9 cellular contexts compared by ENCODE assay signal in the genomic region with DNA sequence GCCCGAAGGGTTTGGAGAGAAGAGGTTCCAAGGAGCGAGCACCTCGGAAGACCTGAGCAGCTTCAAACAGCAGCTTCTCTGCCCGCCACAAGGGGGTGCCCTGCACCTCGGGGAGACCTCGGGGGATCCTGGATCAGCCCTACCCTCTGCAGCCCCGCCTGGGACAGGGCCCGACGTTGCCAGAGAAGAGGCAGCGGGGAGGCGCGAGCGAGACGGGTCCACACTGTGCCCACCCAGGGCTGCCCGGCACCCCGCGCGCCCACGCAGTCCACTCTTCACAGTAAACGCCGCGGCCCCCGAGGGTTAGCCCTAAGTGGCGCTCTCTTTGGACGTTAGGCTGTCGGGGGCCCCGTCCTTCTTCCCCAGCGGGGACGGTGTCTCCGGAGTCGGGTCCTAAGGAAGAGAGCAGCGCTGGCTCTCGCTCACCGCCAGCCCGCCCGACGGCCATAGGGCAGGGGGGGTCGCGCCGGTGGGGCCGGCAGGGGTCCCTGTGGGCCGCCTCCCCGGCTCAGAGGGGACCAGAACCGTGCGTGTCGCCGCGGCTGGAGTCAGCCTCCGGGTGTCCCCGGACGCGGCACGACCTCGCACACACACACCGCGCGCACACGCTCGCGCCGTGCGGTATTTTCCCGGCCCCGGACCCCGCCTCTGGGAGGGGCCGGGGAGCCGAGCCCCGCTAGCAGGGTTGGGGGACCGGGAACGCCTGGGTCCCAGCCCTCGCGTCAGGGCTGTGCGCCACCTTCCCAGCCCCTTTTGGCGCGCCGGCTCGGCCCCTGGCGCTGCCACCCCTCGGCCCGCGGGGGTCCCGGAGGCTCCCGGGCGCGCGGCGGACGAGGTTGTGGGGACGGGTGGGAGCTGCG. TPM values are rescaled to one million over a fixed set of nuclear protein-coding genes. Genes with fewer than 3 reads are reported as not detected.
DNase-seq lines count a peak whose midpoint lies in the region; ATAC-seq and TF ChIP-seq lines count a peak whose summit lies in the region.
"Had no signal": no experiment of that assay in that cellular context is flagged by ENCODE, and none has a peak within 500 bp of the region (broad histone marks: within the 10 kb centered on the region; RNA-seq: fewer than 3 reads in every experiment).

No MANE protein-coding gene starts in this region.

- H3K9ac ChIP-seq in HUES64 (ENCODE audit: low read depth, low read length), result no peak overlapping the region
- H3K9ac ChIP-seq in trophoblast cell (ENCODE audit: low read length), result no peak overlapping the region

- 2% methylated on average over 90 of the region's 90 CpGs for WGBS in HUES64
- WGBS in trophoblast cell (ENCODE audit: extremely low coverage, insufficient coverage, insufficient read length), result no CpG with 5 or more reads among the region's 90 CpGs

- H3K27me3 ChIP-seq in HUES64 (ENCODE audit: insufficient read depth, low read length) (peaks cover 88% of the 10 kb centered on the region), RWPE2 (ENCODE audit: insufficient read depth, poor library complexity, severe bottlenecking) (peaks cover 84% of the 10 kb centered on the region), trophoblast cell (ENCODE audit: insufficient read depth, low read length) (peaks cover 59% of the 10 kb centered on the region), upper lobe of right lung (peaks cover 81% of the 10 kb centered on the region)

- no peak overlapping the region for H2BK12ac ChIP-seq in trophoblast cell (ENCODE audit: low read length)

- H4K12ac ChIP-seq in trophoblast cell (ENCODE audit: low read depth, low read length), result no peak overlapping the region

- no peak overlapping the region for H2AFZ ChIP-seq in trophoblast cell (ENCODE audit: insufficient read depth, low read length, poor library complexity)

- H3K36me3 ChIP-seq in HUES64 (ENCODE audit: insufficient read depth, low read length) (no peaks in the 10 kb centered on the region), RWPE2 (ENCODE audit: low read depth) (no peaks in the 10 kb centered on the region), trophoblast cell (ENCODE audit: control insufficient read depth in 1 of 2, insufficient read depth in 2 of 2, low read length in 2 of 2) (no peaks in the 10 kb centered on the region), upper lobe of right lung (no peaks in the 10 kb centered on the region)

- no peak overlapping the region for H3K4ac ChIP-seq in trophoblast cell (ENCODE audit: low read depth, low read length)

- no peaks in the 10 kb centered on the region for H3K79me1 ChIP-seq in trophoblast cell (ENCODE audit: low read length)

- intact Hi-C loops in upper lobe of right lung (cut with DNase I), result no loop called here

- peak overlapping the region; percentile 93 for H3K4me2 ChIP-seq in trophoblast cell (ENCODE audit: low read length)

- DNase-seq in RWPE2 (ENCODE audit: low spot score), result peak; percentile 89
- DNase-seq in activated gamma-delta T cell treated with Interleukin-2 at 50 U/mL for 16 hours, result peak; percentile 69
- DNase-seq in glomerular visceral epithelial cell (ENCODE audit: extremely low spot score), result peak; percentile 69
- peak in 1 of 2 donors; percentile 12 for DNase-seq in trophoblast cell
- peak; percentile 82 for DNase-seq in upper lobe of right lung

- H3K4me1 ChIP-seq in HUES64 (ENCODE audit: insufficient read depth, low read length) (peaks cover 3% of the 10 kb centered on the region; the same call in 1 of the 2 replicates), RWPE2 (ENCODE audit: insufficient read depth, poor library complexity, severe bottlenecking) (no peaks in the 10 kb centered on the region), trophoblast cell (ENCODE audit: control insufficient read depth in 1 of 2, insufficient read depth in 2 of 2, low read length in 2 of 2) (peaks cover 4 to 5% of the 10 kb centered on the region in 2 experiments), upper lobe of right lung (no peaks in the 10 kb centered on the region)

- no peak overlapping the region for H3K14ac ChIP-seq in trophoblast cell (ENCODE audit: low read length)

- H3K23ac ChIP-seq in trophoblast cell (ENCODE audit: low read length), result no peak overlapping the region

- H3K4me3 ChIP-seq in HUES64 (ENCODE audit: low read length) (peak overlapping the region; percentile 57), RWPE2 (ENCODE audit: severe bottlenecking) (peak overlapping the region; percentile 29), trophoblast cell (ENCODE audit: low read depth, low read length) (no peak overlapping the region), upper lobe of right lung (peak overlapping the region; percentile 45)

- no peak overlapping the region for H3K27ac ChIP-seq in HUES64 (ENCODE audit: low read depth, low read length)
- no peak overlapping the region for H3K27ac ChIP-seq in RWPE2 (ENCODE audit: poor library complexity, severe bottlenecking)
- no peak overlapping the region for H3K27ac ChIP-seq in trophoblast cell (ENCODE audit: low read depth, low read length)
- no peak overlapping the region for H3K27ac ChIP-seq in upper lobe of right lung

- no peak overlapping the region for H2BK120ac ChIP-seq in trophoblast cell (ENCODE audit: insufficient read depth, low read length, poor library complexity)

- no peak overlapping the region for H2BK5ac ChIP-seq in trophoblast cell (ENCODE audit: low read depth, low read length, poor library complexity)

- H3K18ac ChIP-seq in trophoblast cell (ENCODE audit: low read length), result no peak overlapping the region

- no peak overlapping the region for H4K91ac ChIP-seq in trophoblast cell (ENCODE audit: low read depth, low read length)

- H2AK5ac ChIP-seq in trophoblast cell (ENCODE audit: low read length), result no peak overlapping the region

- H4K8ac ChIP-seq in trophoblast cell (ENCODE audit: low read depth, low read length), result no peak overlapping the region

- no peaks in the 10 kb centered on the region for H3K79me2 ChIP-seq in trophoblast cell (ENCODE audit: control insufficient read depth, insufficient read depth, low read length, poor library complexity)

- TF ChIP-seq CTCF in GM12873 (IDR thresholded peaks at IDR 0.05; ENCODE audit: insufficient read depth, low read depth, low read length, missing control alignments), result peak; percentile 95
- peak; percentile 99 for TF ChIP-seq CTCF in RWPE2 (IDR thresholded peaks at IDR 0.05; ENCODE audit: poor library complexity, severe bottlenecking)
- TF ChIP-seq CTCF in upper lobe of right lung (IDR thresholded peaks at IDR 0.05), result peak; percentile 82

- H3K9me3 ChIP-seq in HUES64 (ENCODE audit: insufficient read depth, low read depth, low read length), result no peaks in the 10 kb centered on the region
- no peaks in the 10 kb centered on the region for H3K9me3 ChIP-seq in RWPE2 (ENCODE audit: severe bottlenecking)
- peaks cover 9% of the 10 kb centered on the region for H3K9me3 ChIP-seq in trophoblast cell (ENCODE audit: insufficient read depth, low read depth, low read length)
- H3K9me3 ChIP-seq in upper lobe of right lung, result no peaks in the 10 kb centered on the region

- ATAC-seq in RWPE2 (ENCODE audit: low read depth), result peak; percentile 72
- peak; percentile 84 for ATAC-seq in upper lobe of right lung
- no peak for ATAC-seq in GM19397 (IDR thresholded peaks at IDR 0.05; ENCODE audit: unreplicated experiment)

RNA-seq across cellular contexts. Expression of gene CDH22, which starts 0.9 kb away (rescaled TPM):
- 0.10 TPM for polyA plus RNA-seq in HUES64 (2013, experiment 1 of 2)
- 0.38 TPM for polyA plus RNA-seq in HUES64 (2013, experiment 2 of 2)
- 0.01 TPM in 1 of 2 replicates, not detected in the other for polyA plus RNA-seq in trophoblast cell (2013)
- 0.46 TPM for total RNA-seq in upper lobe of right lung
- total RNA-seq: subcutaneous adipose tissue had no signal
